Comparison of ENCODE assay signal across 10 cellular contexts in genomic region chr20:38217791-38218565, GRCh38. TPM values are rescaled to one million over a fixed set of nuclear protein-coding genes. Genes with fewer than 3 reads are reported as not detected.
DNase-seq lines count a peak whose midpoint lies in the region; ATAC-seq and TF ChIP-seq lines count a peak whose summit lies in the region.
"Had no signal": no experiment of that assay in that cellular context is flagged by ENCODE, and none has a peak within 500 bp of the region (broad histone marks: within the 10 kb centered on the region; RNA-seq: fewer than 3 reads in every experiment).

No MANE protein-coding gene starts in this region.

- no peak for TF ChIP-seq CTCF in body of pancreas (IDR thresholded peaks at IDR 0.05)

- DNase-seq in NCI-H524 (lab: John Stamatoyannopoulos, UW) (peak; percentile 46 to 51), NCI-H524 treated with DMSO at 0.1 percent for 48 hours (lab: John Stamatoyannopoulos, UW) (no peak), body of pancreas (peak; percentile 25 to 51 (median 30)), islet precursor cell (peak; percentile 97), aorta (peak; percentile 80 to 92), NCI-H2081 (lab: John Stamatoyannopoulos, UW) (no peak)
- DNase-seq in activated CD4-positive, CD25-positive, alpha-beta regulatory T cell (lab: John Stamatoyannopoulos, UW) = no peak
- DNase-seq: activated gamma-delta T cell treated with Interleukin-2 at 50 U/mL for 16 hours; stimulated activated CD4-positive, alpha-beta T cell treated with anti-CD3 and anti-CD28 coated beads, Interleukin-1b, Interleukin-23, amount 100 ng/mL, for 48 hours had no signal

- ATAC-seq in body of pancreas (peak; percentile 54), aorta (ENCODE audit: low FRiP score) (peak; percentile 45), esophagus mucosa (no peak)

- H3K27ac ChIP-seq in body of pancreas (no peak overlapping the region), aorta (ENCODE audit: low read depth in 1 of 2, low read length in 2 of 2) (no peak overlapping the region)

- H3K4me1 ChIP-seq in body of pancreas (no peaks in the 10 kb centered on the region), aorta (ENCODE audit: control insufficient read depth in 1 of 2, insufficient read depth in 2 of 2, low read length in 2 of 2) (no peaks in the 10 kb centered on the region)

- H3K36me3 ChIP-seq in body of pancreas (replicated peaks in 1 of 2; ENCODE audit: insufficient read depth in 1 of 2, low read depth in 2 of 2) (no peaks in the 10 kb centered on the region), aorta (ENCODE audit: control insufficient read depth in 1 of 2, insufficient read depth in 2 of 2, low read length in 1 of 2) (no peaks in the 10 kb centered on the region)

- H3K9me3 ChIP-seq in body of pancreas = no peaks in the 10 kb centered on the region
- no peaks in the 10 kb centered on the region for H3K9me3 ChIP-seq in aorta (ENCODE audit: control insufficient read depth, low read length)

- intact Hi-C loops in body of pancreas (cut with DNase I) (loop anchor here (5.0 kb wide), 1 partner anchor 156 kb away; no protein-coding TSS in a partner anchor), aorta (cut with DNase I) (loop anchor here (2.0 to 10.0 kb wide), 3 partner anchors 49 to 313 kb away; partner anchors contain the start of genes TGM2 (in 1 of the 2) and VSTM2L (in 1 of the 2))

- 44 to 57% methylated on average over 15 of the region's 15 CpGs for WGBS in body of pancreas, 2 donors
- whole genome bisulfite sequencing in aorta, 2 donors = 38 to 44% methylated on average over 15 of the region's 15 CpGs

- no peak for TF ChIP-seq POLR2A in body of pancreas (IDR thresholded peaks at IDR 0.05)

- no peaks in the 10 kb centered on the region for H3K27me3 ChIP-seq in body of pancreas
- no peaks in the 10 kb centered on the region for H3K27me3 ChIP-seq in aorta (ENCODE audit: control insufficient read depth in 1 of 2, insufficient read depth in 2 of 2, low read length in 1 of 2)

- H3K4me3 ChIP-seq in body of pancreas (no peak overlapping the region), aorta (ENCODE audit: low read length in 2 of 2) (no peak overlapping the region)

RNA-seq across cellular contexts. Expression of gene KIAA1755, which starts 42.6 kb away (rescaled TPM):
- total RNA-seq in body of pancreas (under 1 TPM; 0.78 to 0.99 TPM), aorta (10 to 100 TPM in 1 of 2 donors, 1 to 10 TPM in 1; 9.3 to 46.4 TPM), esophagus mucosa (0.32 TPM)
- polyA plus RNA-seq in aorta = 10 to 100 TPM in 1 of 2 donors, 1 to 10 TPM in 1; 2.0 to 31.9 TPM

RNA-seq across cellular contexts. Expression of gene TGM2, which starts 52.9 kb away (rescaled TPM):
- total RNA-seq in body of pancreas (10 to 100 TPM; 17.1 to 27.5 TPM), aorta (100 to 1,000 TPM; 449 to 561 TPM), esophagus mucosa (9.6 TPM)
- 100 to 1,000 TPM in 1 of 2 donors, 10 to 100 TPM in 1; 44.2 to 193 TPM for polyA plus RNA-seq in aorta

Comparison
In these comparisons a context has a peak if more than half of its experiments do, and no peak if none do; other contexts are left out.
1. DNase-seq: peak in NCI-H524 (2 of 2), body of pancreas (4 of 4), islet precursor cell (single experiment) and aorta (2 of 2); none in NCI-H524 treated with DMSO at 0.1 percent for 48 hours (single experiment), activated CD4-positive, CD25-positive, alpha-beta regulatory T cell (0 of 4) and NCI-H2081 (0 of 2).
2. RNA of gene TGM2, which starts 52.9 kb away (total RNA-seq): 449 to 561 TPM in aorta; 17.1 to 27.5 TPM in body of pancreas and 9.6 TPM in esophagus mucosa (single experiment); every median in the first group is over 10 times any median in the second.